In genomic region chr21:45373991-45374816, GRCh38 we compare ENCODE assay signal across 15 cellular contexts.
"Had no signal": no experiment of that assay in that cellular context is flagged by ENCODE, and none has a peak within 500 bp of the region (broad histone marks: within the 10 kb centered on the region; RNA-seq: fewer than 3 reads in every experiment).

No MANE protein-coding gene starts in this region.

- H3K4me1 ChIP-seq: tibial artery had no signal

- H3K9me3 ChIP-seq: tibial artery had no signal

- H3K36me3 Mint-ChIP-seq: stimulated activated memory B cell treated with anti-CD40 and anti-IgM and Interleukin-4, amounts not matched to agents 10 μg/mL and 1 μg/mL and 100 μg/mL, for 72 hours had no signal

- H3K4me3 Mint-ChIP-seq: activated B cell treated with CpG ODN at 0.5 μM for 24 hours; activated CD4-positive, alpha-beta T cell treated with anti-CD3 and anti-CD28 coated beads, Interleukin-2, amount 10 ng/mL, durations not matched to agents 24 days and 14 days; activated naive CD4-positive, alpha-beta T cell treated with anti-CD3 and anti-CD28 coated beads for 36 hours; nephron; stimulated activated memory B cell treated with anti-CD40 and anti-IgM and Interleukin-4, amounts not matched to agents 10 μg/mL and 1 μg/mL and 100 μg/mL, for 72 hours had no signal

- H3K27ac Mint-ChIP-seq: activated B cell treated with CpG ODN at 0.5 μM for 24 hours; activated CD4-positive, alpha-beta T cell treated with anti-CD3 and anti-CD28 coated beads, Interleukin-2, amount 10 ng/mL, durations not matched to agents 24 days and 14 days; activated naive CD4-positive, alpha-beta T cell treated with anti-CD3 and anti-CD28 coated beads for 36 hours; nephron; stimulated activated memory B cell treated with anti-CD40 and anti-IgM and Interleukin-4, amounts not matched to agents 10 μg/mL and 1 μg/mL and 100 μg/mL, for 72 hours had no signal

- H3K9me3 Mint-ChIP-seq: activated CD4-positive, alpha-beta T cell treated with anti-CD3 and anti-CD28 coated beads, Interleukin-2, amount 10 ng/mL, durations not matched to agents 24 days and 14 days had no signal

- H3K36me3 ChIP-seq: tibial artery had no signal

- H3K27me3 ChIP-seq: tibial artery had no signal

- H3K4me3 ChIP-seq: SK-N-MC, tibial artery had no signal

- DNase-seq: activated B cell treated with CpG ODN at 0.5 μM for 24 hours; activated CD4-positive, alpha-beta T cell treated with anti-CD3 and anti-CD28 coated beads, Interleukin-2, amount 10 ng/mL, durations not matched to agents 24 days and 14 days; activated CD8-positive, alpha-beta memory T cell treated with anti-CD3 and anti-CD28 coated beads for 24 hours; activated naive CD4-positive, alpha-beta T cell treated with anti-CD3 and anti-CD28 coated beads for 36 hours; central memory CD4-positive, alpha-beta T cell; cortex of kidney; effector memory CD4-positive, alpha-beta T cell; kidney glomerular epithelial cell; mammary epithelial cell; small intestine; stimulated activated CD4-positive, alpha-beta T cell treated with anti-CD3 and anti-CD28 coated beads, Interleukin-1b, Interleukin-23, amount 100 ng/mL, for 48 hours had no signal

- H3K4me1 Mint-ChIP-seq: stimulated activated memory B cell treated with anti-CD40 and anti-IgM and Interleukin-4, amounts not matched to agents 10 μg/mL and 1 μg/mL and 100 μg/mL, for 72 hours had no signal

- H3K27ac ChIP-seq: SK-N-MC, tibial artery had no signal
